In the genomic region with DNA sequence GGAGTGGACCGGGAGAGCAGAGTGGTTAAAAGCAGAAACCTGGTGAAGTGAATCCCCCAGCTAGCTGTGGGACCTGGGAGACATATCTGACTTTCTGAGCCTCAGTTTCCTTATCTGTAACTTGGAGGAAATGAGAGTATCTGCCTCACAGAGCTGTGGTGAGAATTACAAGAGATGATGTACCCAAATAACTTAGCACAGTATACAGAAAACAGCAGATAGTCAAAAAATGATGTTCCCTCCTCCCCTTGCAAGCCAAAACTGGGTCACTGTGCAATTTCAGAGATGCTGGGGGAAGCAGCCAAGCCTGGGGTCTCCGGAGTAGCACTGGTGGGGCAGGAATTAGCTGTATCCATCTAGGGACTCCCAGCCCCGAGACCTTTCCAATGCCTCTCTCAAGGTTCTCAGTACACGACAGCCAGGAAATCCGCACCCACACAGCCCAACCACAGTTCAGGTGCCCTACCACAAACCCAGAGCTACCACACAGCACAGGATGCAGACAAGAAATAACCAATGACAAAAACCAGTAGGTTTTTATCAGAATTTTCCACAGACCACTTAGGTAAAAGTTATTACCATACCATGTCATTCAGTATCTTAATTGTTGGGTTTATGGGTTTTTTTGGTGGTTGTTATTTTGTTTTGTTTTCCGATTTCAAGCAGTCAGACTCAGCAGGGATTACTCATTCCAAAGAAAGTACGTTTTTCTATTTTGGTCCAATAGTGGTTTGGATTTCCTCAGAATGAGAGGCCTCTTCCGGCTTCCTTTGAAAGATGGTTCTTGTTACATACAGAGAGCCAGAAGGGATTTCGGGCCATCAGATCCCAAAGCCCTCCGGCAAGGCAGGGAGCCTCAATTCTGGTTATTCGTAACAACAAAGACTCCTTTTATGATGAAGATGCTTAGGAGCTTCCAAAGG, we compare ENCODE assay signal across 9 cellular contexts. TPM values are rescaled to one million over a fixed set of nuclear protein-coding genes. Genes with fewer than 3 reads are reported as not detected.
DNase-seq lines count a peak whose midpoint lies in the region; ATAC-seq and TF ChIP-seq lines count a peak whose summit lies in the region.
"Had no signal": no experiment of that assay in that cellular context is flagged by ENCODE, and none has a peak within 500 bp of the region (broad histone marks: within the 10 kb centered on the region; RNA-seq: fewer than 3 reads in every experiment).

No MANE protein-coding gene starts in this region.

- H2BK5ac ChIP-seq in H9 (ENCODE audit: insufficient read length, low read length): no peak overlapping the region

- TF ChIP-seq CTCF in neutrophil (IDR thresholded peaks at IDR 0.05) (no peak), H9 (conservative IDR thresholded peaks at IDR 0.05) (no peak)

- H3K4me3 Mint-ChIP-seq in H9: no peak overlapping the region

- no peak overlapping the region for H3K23ac ChIP-seq in H9 (ENCODE audit: insufficient read length, low read depth, low read length)

- H3K27ac Mint-ChIP-seq in H9: no peak overlapping the region

- no peak overlapping the region for H2AFZ ChIP-seq in H9 (ENCODE audit: low read length)

- H3K4me3 ChIP-seq in BLaER1 treated with 17β-estradiol and CSF1 and Interleukin-3, amounts not matched to agents 10 nM and 100 nM: peak overlapping the region in 8 of 10 experiments; percentile 5 to 57 (median 44); a peak in 14 of 20 replicates
- peak overlapping the region in 1 of 2 experiments; percentile 13 for H3K4me3 ChIP-seq in neutrophil (ENCODE audit: low read depth in 1 of 2, low read length in 1 of 2)

- no peak overlapping the region for H2BK12ac ChIP-seq in H9 (ENCODE audit: insufficient read length, low read depth, low read length)

- peaks cover 22 to 29% (median 25%) of the 10 kb centered on the region in 11 experiments for H3K9me3 ChIP-seq in BLaER1 treated with 17β-estradiol and CSF1 and Interleukin-3, amounts not matched to agents 10 nM and 100 nM (replicated peaks in 1 of 11)
- no peaks in the 10 kb centered on the region for H3K9me3 ChIP-seq in neutrophil
- H3K9me3 ChIP-seq in H9 (ENCODE audit: control insufficient read depth, low read depth, low read length): peaks cover 23% of the 10 kb centered on the region

- no peak overlapping the region for H3K4ac ChIP-seq in H9 (ENCODE audit: low read depth, low read length)

- H3K36me3 ChIP-seq in BLaER1 treated with 17β-estradiol and CSF1 and Interleukin-3, amounts not matched to agents 10 nM and 100 nM: peaks cover 0 to 18% (median 8%) of the 10 kb centered on the region in 11 experiments; a peak in 8 of 22 replicates
- H3K36me3 ChIP-seq in neutrophil: no peaks in the 10 kb centered on the region

- H3K79me2 ChIP-seq in H9 (ENCODE audit: insufficient read depth, low read length): no peaks in the 10 kb centered on the region

- no peak overlapping the region for H3K14ac ChIP-seq in H9 (ENCODE audit: insufficient read depth, low read length)

- H3K27me3 Mint-ChIP-seq in H9 (ENCODE audit: low read depth): peaks cover 17% of the 10 kb centered on the region

- peaks cover 23 to 27% of the 10 kb centered on the region in 2 experiments for H3K4me1 Mint-ChIP-seq in H9

- no peak overlapping the region for H3T11ph ChIP-seq in H9 (ENCODE audit: low read length)

- peak overlapping the region; percentile 85 to 97 (median 89) for H3K4me2 ChIP-seq in BLaER1 treated with 17β-estradiol and CSF1 and Interleukin-3, amounts not matched to agents 10 nM and 100 nM
- no peak overlapping the region for H3K4me2 ChIP-seq in H9 (ENCODE audit: insufficient read depth, insufficient read length, low read length)

- no peak overlapping the region for H2BK20ac ChIP-seq in H9 (ENCODE audit: low read depth, low read length, poor library complexity, severe bottlenecking)

- H2BK120ac ChIP-seq in H9 (ENCODE audit: low read depth, low read length, poor library complexity, severe bottlenecking): no peak overlapping the region

- peak; percentile 86 for DNase-seq in KG1 (lab: John Stamatoyannopoulos, UW)
- DNase-seq in activated CD8-positive, alpha-beta memory T cell treated with anti-CD3 and anti-CD28 coated beads, Interleukin-2, amount 50 U/mL, for 4 hours: peak; percentile 68
- no peak for DNase-seq in HT-29 (ENCODE audit: low spot score)
- no peak for DNase-seq in H9
- no peak for DNase-seq in C1 segment of cervical spinal cord (lab: John Stamatoyannopoulos, UW)
- DNase-seq: IMR-90 had no signal

- H4K5ac ChIP-seq in H9 (ENCODE audit: insufficient read length, low read depth, low read length): no peak overlapping the region

- no peak overlapping the region for H3K56ac ChIP-seq in H9 (ENCODE audit: insufficient read length, low read depth, low read length)

- H3K27ac ChIP-seq in BLaER1 treated with 17β-estradiol and CSF1 and Interleukin-3, amounts not matched to agents 10 nM and 100 nM: peak overlapping the region; percentile 65 to 95 (median 91); a peak in 21 of 22 replicates
- H3K27ac ChIP-seq in neutrophil (peak overlapping the region; percentile 56), H9 (ENCODE audit: insufficient read length, low read depth, low read length) (no peak overlapping the region)

- H3K79me1 ChIP-seq in H9 (ENCODE audit: insufficient read depth, low read depth, low read length, poor library complexity, severe bottlenecking): no peaks in the 10 kb centered on the region

- WGBS in H9 (ENCODE audit: extremely low coverage, insufficient read length, low lambda C conversion rate): no CpG with 5 or more reads among the region's 11 CpGs

- H4K8ac ChIP-seq in H9 (replicated peaks; ENCODE audit: insufficient read length, low read depth, low read length): no peak overlapping the region

- H3K36me3 Mint-ChIP-seq in H9 (ENCODE audit: insufficient read depth in 1 of 3, low read depth in 3 of 3): peaks cover 20 to 36% (median 29%) of the 10 kb centered on the region in 3 experiments

- H3K9ac ChIP-seq in BLaER1 treated with 17β-estradiol and CSF1 and Interleukin-3, amounts not matched to agents 10 nM and 100 nM: peak overlapping the region; percentile 23 to 83 (median 75); a peak in 21 of 22 replicates
- H3K9ac ChIP-seq in H9 (ENCODE audit: extremely low read depth, insufficient read length, low read length): no peak overlapping the region

- H3K27me3 ChIP-seq in BLaER1 treated with 17β-estradiol and CSF1 and Interleukin-3, amounts not matched to agents 10 nM and 100 nM: no peaks in the 10 kb centered on the region
- H3K27me3 ChIP-seq in neutrophil (no peaks in the 10 kb centered on the region), H9 (ENCODE audit: insufficient read depth, low read length) (no peaks in the 10 kb centered on the region)

- no peaks in the 10 kb centered on the region for H4K20me1 ChIP-seq in BLaER1 treated with 17β-estradiol and CSF1 and Interleukin-3, amounts not matched to agents 10 nM and 100 nM
- H4K20me1 ChIP-seq in H9 (ENCODE audit: control insufficient read depth, insufficient read depth, insufficient read length): no peaks in the 10 kb centered on the region

- no peak overlapping the region for H2BK15ac ChIP-seq in H9 (ENCODE audit: low read depth, low read length)

- H2AK5ac ChIP-seq in H9 (ENCODE audit: insufficient read length, low read length): no peak overlapping the region

- H3K9me3 Mint-ChIP-seq in H9: peaks cover 29 to 35% of the 10 kb centered on the region in 2 experiments

- H3K4me1 ChIP-seq in BLaER1 treated with 17β-estradiol and CSF1 and Interleukin-3, amounts not matched to agents 10 nM and 100 nM: peaks cover 67 to 78% (median 73%) of the 10 kb centered on the region in 10 experiments
- H3K4me1 ChIP-seq in neutrophil (ENCODE audit: control insufficient read depth in 1 of 2, insufficient read depth in 1 of 2, low read depth in 1 of 2, low read length in 1 of 2): peaks cover 58 to 72% of the 10 kb centered on the region in 2 experiments
- H3K4me1 ChIP-seq in H9 (ENCODE audit: insufficient read depth, low read length): no peaks in the 10 kb centered on the region

- no peaks in the 10 kb centered on the region for H3K23me2 ChIP-seq in H9 (ENCODE audit: insufficient read length, low read depth, low read length, poor library complexity, severe bottlenecking)

- H4K91ac ChIP-seq in H9 (ENCODE audit: insufficient read length, low read depth, low read length): no peak overlapping the region

- no peak for ATAC-seq in HG02973 (IDR thresholded peaks at IDR 0.05; ENCODE audit: unreplicated experiment)

- no peak overlapping the region for H3K18ac ChIP-seq in H9 (ENCODE audit: insufficient read length, low read depth, low read length)

RNA-seq across cellular contexts. Expression of a gene that starts 4.9 kb away (rescaled TPM):
- not detected in 2 replicates for total RNA-seq in HT-29 (2014; rRNA removed; shearing (Covaris generic))
- total RNA-seq in H9 (2021): 3.3 and 3.6 TPM in 2 replicates
- total RNA-seq: IMR-90 had no signal

Comparison
In these comparisons a context has a peak if more than half of its experiments do, and no peak if none do; other contexts are left out.
1. DNase-seq: peak in KG1 (single experiment) and activated CD8-positive, alpha-beta memory T cell treated with anti-CD3 and anti-CD28 coated beads, Interleukin-2, amount 50 U/mL, for 4 hours (single experiment); none in HT-29 (single experiment), H9 (single experiment) and C1 segment of cervical spinal cord (0 of 14).